In the genomic region with DNA sequence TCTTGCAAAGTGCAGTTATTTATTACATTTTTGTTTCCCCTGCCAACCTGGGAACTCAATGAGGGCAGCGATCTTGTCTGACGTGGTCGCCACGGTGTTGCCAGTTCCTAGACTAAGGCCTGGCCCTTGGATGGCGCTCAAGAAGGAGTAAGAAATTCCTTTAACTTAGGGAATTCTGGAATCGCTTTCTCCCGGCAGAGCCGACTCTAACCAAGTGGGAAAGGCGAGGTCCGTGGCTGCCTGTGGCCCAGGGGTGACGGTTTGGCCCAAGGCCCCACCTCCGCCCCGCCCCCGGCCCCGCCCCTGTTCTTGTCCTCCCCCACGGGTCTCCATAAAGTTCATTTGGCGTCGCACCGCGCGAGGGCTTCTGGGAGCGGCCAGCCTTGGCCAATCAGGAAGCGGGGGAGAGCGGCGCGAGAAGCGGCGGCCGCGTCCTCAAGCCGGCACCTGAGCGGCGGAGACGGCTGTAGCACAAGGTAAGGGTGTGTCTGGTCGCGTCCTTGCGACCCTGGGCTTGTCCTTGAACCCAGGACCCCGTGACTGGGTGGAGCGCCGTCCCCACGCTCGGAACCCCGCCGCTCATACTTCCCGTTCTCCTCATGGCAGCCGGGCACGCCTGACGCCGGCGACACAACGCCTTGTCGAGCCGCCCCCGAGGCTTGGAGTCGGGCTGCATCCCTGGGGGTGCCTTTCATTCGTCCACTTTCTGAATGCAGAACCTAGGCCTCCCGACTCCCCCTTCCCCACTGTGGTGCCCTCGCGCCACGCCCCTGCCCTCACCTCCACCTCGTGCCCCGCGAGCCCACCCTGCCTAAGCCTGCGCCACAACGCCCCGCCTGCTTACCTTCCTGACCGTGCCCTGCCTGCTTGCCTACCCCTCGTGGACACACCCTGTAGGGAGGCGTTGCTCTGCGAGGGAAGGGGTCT, we compare ENCODE assay signal across 9 cellular contexts. TPM values are rescaled to one million over a fixed set of nuclear protein-coding genes. Genes with fewer than 3 reads are reported as not detected.
DNase-seq lines count a peak whose midpoint lies in the region; ATAC-seq, FAIRE-seq and TF ChIP-seq lines count a peak whose summit lies in the region.
"Had no signal": no experiment of that assay in that cellular context is flagged by ENCODE, and none has a peak within 500 bp of the region (broad histone marks: within the 10 kb centered on the region; RNA-seq: fewer than 3 reads in every experiment).

Gene NUP93 (plus strand): TSS at position 394 of the 927 bp plus-strand sequence. CDS start 18,119 bp downstream, outside the sequence.

- DNase-seq in NCI-H748 (lab: John Stamatoyannopoulos, UW; ENCODE audit: unreplicated experiment) (peak; percentile 90), HepG2 (ENCODE audit: low spot score) (peak; percentile 92)
- DNase-seq in activated CD4-positive, alpha-beta T cell treated with anti-CD3 and anti-CD28 coated beads, Interleukin-2, amount 50 U/mL, for 1 hour, result peak; percentile 87
- DNase-seq in stimulated activated CD4-positive, alpha-beta T cell treated with anti-CD3 and anti-CD28 coated beads, Interleukin-2, amount 100 ng/mL, for 48 hours, result peak; percentile 79 to 82

- peak; percentile 66 for FAIRE-seq in HepG2 (lab: Jason Lieb, UNC)
- FAIRE-seq: endometrium had no signal

- H3K4me3 Mint-ChIP-seq in dendritic cell treated with granulocyte-macrophage colony-stimulating factor and Interleukin-4, amounts not matched to agents 40 ng/mL and 50 ng/mL, for 4 days, result peak within 1 kb of the TSS; percentile 96

- peak within 1 kb of the TSS; percentile 78 for H3K27ac ChIP-seq in BLaER1
- H3K27ac ChIP-seq in HepG2 (ENCODE audit: extremely low read length, insufficient read depth, low read length), result peak within 1 kb of the TSS; percentile 76

- H2AFZ ChIP-seq in HepG2 (ENCODE audit: low read length), result peak within 1 kb of the TSS; percentile 94

- POLR2A ChIA-PET in HepG2 (lab: Yijun Ruan, JAX), result interaction anchor here (0.7 to 1.0 kb wide), 2 partner anchors 47 to 123 kb away, joined by 3 read pairs; partner anchors contain the start of gene MT1X

- peaks cover 35% of the 10 kb centered on the region for H3K4me1 ChIP-seq in BLaER1
- H3K4me1 ChIP-seq in HepG2 (ENCODE audit: insufficient read depth, low read length), result peaks cover 55% of the 10 kb centered on the region

- BruUV-seq in HepG2 (replicated peaks; lab: Mats Ljungman, UMichigan), result no TSS peak

- no peaks in the 10 kb centered on the region for H3K27me3 ChIP-seq in BLaER1
- no peaks in the 10 kb centered on the region; a peak in 1 of 5 replicates for H3K27me3 ChIP-seq in HepG2 (ENCODE audit: control insufficient read depth in 1 of 2, insufficient read depth in 2 of 2, low read length in 2 of 2)

- H3K36me3 ChIP-seq in BLaER1 (peaks cover 13% of the 10 kb centered on the region), HepG2 (replicated peaks in 1 of 2; ENCODE audit: control insufficient read depth in 1 of 2, insufficient read depth in 2 of 2, low read length in 2 of 2) (no peaks in the 10 kb centered on the region)

- H3K4me2 ChIP-seq in BLaER1 (peak within 1 kb of the TSS; percentile 99), HepG2 (ENCODE audit: low read depth, low read length) (peak within 1 kb of the TSS; percentile 94)

- TF ChIP-seq EP300 in HepG2 (IDR thresholded peaks at IDR 0.05; ENCODE audit: low read depth in 2 of 2, low read length in 2 of 2) (peak in 1 of 2 experiments; percentile 31; a peak in 1 of 4 replicates), HepG2 (CRISPR knock-in tag; IDR thresholded peaks at IDR 0.05; ENCODE audit: borderline replicate concordance) (peak; percentile 63)

- TF ChIP-seq POLR2A in HepG2 (IDR thresholded peaks at IDR 0.05; ENCODE audit: insufficient read depth in 1 of 2, low read depth in 2 of 2, low read length in 2 of 2), result peak; percentile 90 to 91

- peak; percentile 63 for TF ChIP-seq RAD21 in HepG2 (CRISPR knock-in tag; IDR thresholded peaks at IDR 0.05)

- peak within 1 kb of the TSS; percentile 88 for H3K9ac ChIP-seq in BLaER1
- H3K9ac ChIP-seq in HepG2 (ENCODE audit: insufficient read depth, low read depth, low read length), result peak within 1 kb of the TSS; percentile 94

- peaks cover 7% of the 10 kb centered on the region for H3K36me3 Mint-ChIP-seq in dendritic cell treated with granulocyte-macrophage colony-stimulating factor and Interleukin-4, amounts not matched to agents 40 ng/mL and 50 ng/mL, for 4 days (ENCODE audit: low read depth)

- intact Hi-C loops in dendritic cell treated with granulocyte-macrophage colony-stimulating factor and Interleukin-4, amounts not matched to agents 40 ng/mL and 50 ng/mL, for 4 days (cut with micrococcal nuclease), result loop anchor here (10.0 kb wide), 1 partner anchor 205 kb away; the partner anchor contains the start of gene HERPUD1
- intact Hi-C loops in HepG2 (cut with micrococcal nuclease; ENCODE audit: unreplicated experiment), result loop anchor here (1.0 kb wide), 1 partner anchor 13 kb away; no protein-coding TSS in a partner anchor

- peaks cover 49% of the 10 kb centered on the region for H3K79me2 ChIP-seq in HepG2 (ENCODE audit: insufficient read depth, low read length)

- CTCF ChIA-PET in HepG2 (lab: Yijun Ruan, JAX; ENCODE audit: low intra/inter-chr PET ratio, low total read pairs), result no interaction called here

- H3K27me3 Mint-ChIP-seq in dendritic cell treated with granulocyte-macrophage colony-stimulating factor and Interleukin-4, amounts not matched to agents 40 ng/mL and 50 ng/mL, for 4 days, result no peaks in the 10 kb centered on the region

- ATAC-seq in GM19351 (IDR thresholded peaks at IDR 0.05; ENCODE audit: unreplicated experiment) (peak; percentile 81), HG03521 (IDR thresholded peaks at IDR 0.05; ENCODE audit: unreplicated experiment) (peak; percentile 88), HepG2 (peak; percentile 95)

- TF ChIP-seq CTCF in HepG2 (CRISPR knock-in tag; IDR thresholded peaks at IDR 0.05), result no peak

- H3K9me3 Mint-ChIP-seq in dendritic cell treated with granulocyte-macrophage colony-stimulating factor and Interleukin-4, amounts not matched to agents 40 ng/mL and 50 ng/mL, for 4 days, result no peaks in the 10 kb centered on the region

- peaks cover 17% of the 10 kb centered on the region for H3K4me1 Mint-ChIP-seq in dendritic cell treated with granulocyte-macrophage colony-stimulating factor and Interleukin-4, amounts not matched to agents 40 ng/mL and 50 ng/mL, for 4 days (ENCODE audit: low read depth)

- H4K20me1 ChIP-seq in BLaER1, result peaks cover 46% of the 10 kb centered on the region
- no peaks in the 10 kb centered on the region; the same call in 1 of the 2 replicates for H4K20me1 ChIP-seq in HepG2 (ENCODE audit: insufficient read depth, low read length)

- in situ Hi-C loops in HepG2 (cut with HindIII; ENCODE audit: extremely low pct_ligation_motif_present, low pct_unique_long_range_greater_than_20kb), result no loop called here

- H3K27ac Mint-ChIP-seq in dendritic cell treated with granulocyte-macrophage colony-stimulating factor and Interleukin-4, amounts not matched to agents 40 ng/mL and 50 ng/mL, for 4 days, result no peak within 1 kb of the TSS

- under 1% methylated on average over 49 of the region's 70 CpGs for WGBS in HepG2 (ENCODE audit: low lambda C conversion rate)

- H3K9me3 ChIP-seq in BLaER1, result no peaks in the 10 kb centered on the region
- no peaks in the 10 kb centered on the region for H3K9me3 ChIP-seq in HepG2 (ENCODE audit: low read length)

- H3K4me3 ChIP-seq in BLaER1, result peak within 1 kb of the TSS; percentile 89
- H3K4me3 ChIP-seq in HepG2 (replicated peaks in 1 of 3; ENCODE audit: insufficient read depth in 1 of 3, low read depth in 2 of 3, low read length in 3 of 3), result peak within 1 kb of the TSS; percentile 94 to 98 (median 97)

TF ChIP-seq in HepG2, 621 proteins besides CTCF, POLR2A, EP300 and RAD21 (continues in another document):
- TF ChIP-seq, protein P1, sequence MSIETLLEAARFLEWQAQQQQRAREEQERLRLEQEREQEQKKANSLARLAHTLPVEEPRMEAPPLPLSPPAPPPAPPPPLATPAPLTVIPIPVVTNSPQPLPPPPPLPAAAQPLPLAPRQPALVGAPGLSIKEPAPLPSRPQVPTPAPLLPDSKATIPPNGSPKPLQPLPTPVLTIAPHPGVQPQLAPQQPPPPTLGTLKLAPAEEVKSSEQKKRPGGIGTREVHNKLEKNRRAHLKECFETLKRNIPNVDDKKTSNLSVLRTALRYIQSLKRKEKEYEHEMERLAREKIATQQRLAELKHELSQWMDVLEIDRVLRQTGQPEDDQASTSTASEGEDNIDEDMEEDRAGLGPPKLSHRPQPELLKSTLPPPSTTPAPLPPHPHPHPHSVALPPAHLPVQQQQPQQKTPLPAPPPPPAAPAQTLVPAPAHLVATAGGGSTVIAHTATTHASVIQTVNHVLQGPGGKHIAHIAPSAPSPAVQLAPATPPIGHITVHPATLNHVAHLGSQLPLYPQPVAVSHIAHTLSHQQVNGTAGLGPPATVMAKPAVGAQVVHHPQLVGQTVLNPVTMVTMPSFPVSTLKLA (IDR thresholded peaks at IDR 0.05), result no peak
- TF ChIP-seq ZNF446 (CRISPR knock-in tag; IDR thresholded peaks at IDR 0.05) (no peak), NFKB2 (CRISPR knock-in tag; IDR thresholded peaks at IDR 0.05; ENCODE audit: borderline replicate concordance) (peak; percentile 90; the same call in 1 of the 2 replicates), SAP130 (CRISPR knock-in tag; IDR thresholded peaks at IDR 0.05; ENCODE audit: low read depth) (peak; percentile 98)

RNA-seq across cellular contexts. Expression of gene NUP93, which starts in this region (rescaled TPM):
- 140 and 192 TPM in 2 replicates for total RNA-seq in HepG2 (2016; rRNA removed; fragmentation: Illumina TruSeq; extraction: Trizol)
- 26.3 and 31.0 TPM in 2 replicates for total RNA-seq in HepG2 (2016; cell fraction: cytosol; rRNA removed; fragmentation: Illumina TruSeq; extraction: Trizol; ENCODE audit: low read depth)
- total RNA-seq in HepG2 (2016; cell fraction: insoluble cytoplasmic fraction; rRNA removed; fragmentation: Illumina TruSeq; extraction: Trizol), result 144 and 197 TPM in 2 replicates
- total RNA-seq in HepG2 (2016; cell fraction: membrane; rRNA removed; fragmentation: Illumina TruSeq; extraction: Trizol), result 41.3 and 54.1 TPM in 2 replicates
- 83.7 and 88.0 TPM in 2 replicates for total RNA-seq in HepG2 (2016; cell fraction: nucleus; rRNA removed; fragmentation: Illumina TruSeq; extraction: Trizol)
- 50.1 and 58.5 TPM in 2 replicates for polyA plus RNA-seq in HepG2 (2011; rRNA removed)
- 39.7 and 48.2 TPM in 2 replicates for polyA plus RNA-seq in HepG2 (2011; cell fraction: cytosol; rRNA removed)
- 68.9 and 73.2 TPM in 2 replicates for polyA plus RNA-seq in HepG2 (2011; cell fraction: nucleus; rRNA removed)
- polyA plus RNA-seq in HepG2 (2012), result 61.3 and 62.5 TPM in 2 replicates
- 13.7 and 15.4 TPM in 2 replicates for polyA plus RNA-seq in HepG2 (2016; cell fraction: cytosol; fragmentation: Illumina TruSeq; extraction: Trizol; ENCODE audit: low read depth)
- polyA plus RNA-seq in HepG2 (2016; cell fraction: insoluble cytoplasmic fraction; fragmentation: Illumina TruSeq; extraction: Trizol; ENCODE audit: low read depth), result 127 and 140 TPM in 2 replicates
- polyA plus RNA-seq in HepG2 (2016; cell fraction: membrane; fragmentation: Illumina TruSeq; extraction: Trizol; ENCODE audit: low read depth), result 22.4 and 22.7 TPM in 2 replicates
- polyA plus RNA-seq in HepG2 (2016; cell fraction: nucleus; fragmentation: Illumina TruSeq; extraction: Trizol; ENCODE audit: insufficient read depth, low read depth), result 109 and 116 TPM in 2 replicates
- polyA minus RNA-seq in HepG2 (2011; rRNA and poly(A)+ RNA removed; ENCODE audit: low replicate concordance), result 130 and 202 TPM in 2 replicates
- 51.7 and 53.7 TPM in 2 replicates for polyA minus RNA-seq in HepG2 (2011; cell fraction: cytosol; rRNA and poly(A)+ RNA removed)
- polyA minus RNA-seq in HepG2 (2011; cell fraction: nucleus; rRNA and poly(A)+ RNA removed), result 49.1 and 65.1 TPM in 2 replicates

Comparison
In these comparisons a context has a peak if more than half of its experiments do, and no peak if none do; other contexts are left out.
1. Peak in every context shown above with its lines: DNase-seq, ATAC-seq, H3K4me3 ChIP-seq and H3K27ac ChIP-seq.